ENCODE assay signal across 27 cellular contexts in genomic region chr12:67386869-67387570, GRCh38.
"Had no signal": no experiment of that assay in that cellular context is flagged by ENCODE, and none has a peak within 500 bp of the region (broad histone marks: within the 10 kb centered on the region; RNA-seq: fewer than 3 reads in every experiment).

No MANE protein-coding gene starts in this region.

- H3K4me3 ChIP-seq: adrenal gland, SJCRH30 had no signal

- H3K27ac Mint-ChIP-seq: activated CD4-positive, alpha-beta memory T cell treated with anti-CD3 and anti-CD28 coated beads, Interleukin-2, amount 10 ng/mL, durations not matched to agents 7 days and 5 days; activated naive CD4-positive, alpha-beta T cell treated with anti-CD3 and anti-CD28 coated beads for 36 hours; activated naive CD4-positive, alpha-beta T cell treated with anti-CD3 and anti-CD28 coated beads, Interleukin-2, amount 50 U/mL, for 72 hours; activated T-cell treated with anti-CD3 and anti-CD28 coated beads, Interleukin-2, amount 50 U/mL, for 72 hours; activated T-helper 2 cell treated with anti-CD3 and anti-CD28 coated beads, Interferon-gamma antibody, Interleukin-2, Interleukin-4, amounts not matched to agents 10 μg/mL and 5 μg/mL and 100 μg/mL, durations not matched to agents 14 hours and 24 hours and 36 hours had no signal

- H3K4me3 Mint-ChIP-seq: activated CD4-positive, alpha-beta memory T cell treated with anti-CD3 and anti-CD28 coated beads, Interleukin-2, amount 10 ng/mL, durations not matched to agents 7 days and 5 days; activated naive CD4-positive, alpha-beta T cell treated with anti-CD3 and anti-CD28 coated beads for 36 hours; activated T-cell treated with anti-CD3 and anti-CD28 coated beads, Interleukin-2, amount 50 U/mL, for 72 hours; brain had no signal

- H3K27me3 ChIP-seq: SJCRH30 had no signal

- H3K9me3 ChIP-seq: adrenal gland had no signal

- H3K27me3 Mint-ChIP-seq: activated CD4-positive, alpha-beta memory T cell treated with anti-CD3 and anti-CD28 coated beads, Interleukin-2, amount 10 ng/mL, durations not matched to agents 7 days and 5 days had no signal

- H3K36me3 Mint-ChIP-seq: activated naive CD4-positive, alpha-beta T cell treated with anti-CD3 and anti-CD28 coated beads, Interleukin-2, amount 50 U/mL, for 72 hours; brain had no signal

- DNase-seq: activated CD4-positive, alpha-beta memory T cell treated with anti-CD3 and anti-CD28 coated beads, Interleukin-2, amount 10 ng/mL, durations not matched to agents 7 days and 5 days; activated CD4-positive, alpha-beta T cell treated with anti-CD3 and anti-CD28 coated beads for 1 hour; activated CD4-positive, alpha-beta T cell treated with anti-CD3 and anti-CD28 coated beads for 48 hours; activated CD4-positive, CD25-positive, alpha-beta regulatory T cell; activated CD8-positive, alpha-beta memory T cell treated with anti-CD3 and anti-CD28 coated beads for 24 hours; activated gamma-delta T cell; activated naive CD4-positive, alpha-beta T cell treated with anti-CD3 and anti-CD28 coated beads for 36 hours; activated T-cell treated with anti-CD3 and anti-CD28 coated beads, Interleukin-2, amount 50 U/mL, for 1 hour; activated T-cell treated with anti-CD3 and anti-CD28 coated beads, Interleukin-2, amount 50 U/mL, for 72 hours; adrenal gland; caudate nucleus; cerebellar nuclear complex; KBM-7; NCI-H1105; NCI-H1417 treated with DMSO at 0.1 percent for 48 hours; NCI-H187 treated with DMSO at 0.1 percent for 48 hours; NCI-H2081; NCI-H345; NCI-H524 treated with DMSO at 0.1 percent for 48 hours; SHP77; SJCRH30; T1000; WERI-Rb-1 had no signal

- H3K36me3 ChIP-seq: adrenal gland, SJCRH30, WERI-Rb-1 had no signal

- H3K4me1 ChIP-seq: adrenal gland had no signal

- ATAC-seq: activated naive CD4-positive, alpha-beta T cell treated with anti-CD3 and anti-CD28 coated beads, Interleukin-2, amount 50 U/mL, for 72 hours; activated T-cell treated with anti-CD3 and anti-CD28 coated beads, Interleukin-2, amount 50 U/mL, for 72 hours; Panc1 had no signal

- H3K27ac ChIP-seq: adrenal gland, SJCRH30, WERI-Rb-1 had no signal

- H3K9me3 Mint-ChIP-seq: activated CD4-positive, alpha-beta memory T cell treated with anti-CD3 and anti-CD28 coated beads, Interleukin-2, amount 10 ng/mL, durations not matched to agents 7 days and 5 days; activated naive CD4-positive, alpha-beta T cell treated with anti-CD3 and anti-CD28 coated beads for 36 hours; activated naive CD4-positive, alpha-beta T cell treated with anti-CD3 and anti-CD28 coated beads, Interleukin-2, amount 50 U/mL, for 72 hours; activated T-cell treated with anti-CD3 and anti-CD28 coated beads, Interleukin-2, amount 50 U/mL, for 72 hours; activated T-helper 2 cell treated with anti-CD3 and anti-CD28 coated beads, Interferon-gamma antibody, Interleukin-2, Interleukin-4, amounts not matched to agents 10 μg/mL and 5 μg/mL and 100 μg/mL, durations not matched to agents 14 hours and 24 hours and 36 hours; brain had no signal
